ENCODE assay signal across 23 cellular contexts in the genomic region with DNA sequence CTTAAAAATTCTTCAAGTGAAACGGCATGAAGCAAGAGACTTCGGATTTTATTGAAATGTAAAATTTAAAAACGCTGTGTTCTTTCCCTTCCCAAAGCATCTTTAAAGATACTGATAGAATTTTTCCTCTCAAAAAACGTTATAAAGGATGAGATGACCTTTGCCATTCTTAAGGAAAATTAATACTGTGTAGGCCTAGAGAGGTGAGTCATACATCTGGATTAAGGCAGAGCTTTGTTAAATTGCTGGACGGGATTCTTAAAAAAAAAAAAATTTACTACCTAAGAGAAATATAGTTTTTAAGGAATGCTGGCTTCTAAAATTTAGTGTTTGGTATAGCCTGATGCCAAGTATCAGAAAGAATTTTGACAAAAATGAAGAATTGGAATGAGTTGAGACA.
"Had no signal": no experiment of that assay in that cellular context is flagged by ENCODE, and none has a peak within 500 bp of the region (broad histone marks: within the 10 kb centered on the region; RNA-seq: fewer than 3 reads in every experiment).

No MANE protein-coding gene starts in this region.

- H3K27ac ChIP-seq: breast epithelium, Peyer's patch, SJSA1 had no signal

- H3K27me3 ChIP-seq: breast epithelium, Peyer's patch, SJSA1 had no signal

- H3K4me1 ChIP-seq: breast epithelium had no signal

- H3K9me3 ChIP-seq: breast epithelium, Peyer's patch, SJSA1 had no signal

- H3K36me3 ChIP-seq: breast epithelium, Peyer's patch, SJSA1 had no signal

- H3K4me3 ChIP-seq: breast epithelium, Peyer's patch, SJSA1 had no signal

- DNase-seq: activated B cell treated with CpG ODN at 0.5 μM for 24 hours; activated CD4-positive, alpha-beta T cell treated with anti-CD3 and anti-CD28 coated beads for 1 hour; activated CD4-positive, alpha-beta T cell treated with anti-CD3 and anti-CD28 coated beads, Interleukin-2, amount 10 ng/mL, durations not matched to agents 24 days and 14 days; activated CD4-positive, alpha-beta T cell treated with anti-CD3 and anti-CD28 coated beads, Interleukin-2, amount 50 U/mL, for 48 hours; activated CD8-positive, alpha-beta memory T cell treated with anti-CD3 and anti-CD28 coated beads, Interleukin-2, amount 10 ng/mL, durations not matched to agents 7 days and 5 days; activated effector memory CD4-positive, alpha-beta T cell treated with Interleukin-2 at 50 U/mL for 16 hours; activated naive CD4-positive, alpha-beta T cell; activated T-cell treated with anti-CD3 and anti-CD28 coated beads, Interleukin-2, amount 50 U/mL, for 24 hours; aorta; caudate nucleus; Karpas-422; NCI-H2029 treated with DMSO at 0.1 percent for 48 hours; NCI-H345; NCI-H510A; NCI-H526 treated with DMSO at 0.1 percent for 48 hours; NCI-H82; OCI-M1; Peyer's patch; SHP77; T-helper 17 cell; T-helper 9 cell had no signal
